In genomic region chr21:38355992-38356781, GRCh38 we compare ENCODE assay signal across 1 cellular context.
TF ChIP-seq lines count a peak whose summit lies in the region.

No MANE protein-coding gene starts in this region.

TF ChIP-seq in K562, 482 proteins besides CTCF, POLR2A, EP300 and RAD21 (continued from another document):
- TF ChIP-seq, protein P1, sequence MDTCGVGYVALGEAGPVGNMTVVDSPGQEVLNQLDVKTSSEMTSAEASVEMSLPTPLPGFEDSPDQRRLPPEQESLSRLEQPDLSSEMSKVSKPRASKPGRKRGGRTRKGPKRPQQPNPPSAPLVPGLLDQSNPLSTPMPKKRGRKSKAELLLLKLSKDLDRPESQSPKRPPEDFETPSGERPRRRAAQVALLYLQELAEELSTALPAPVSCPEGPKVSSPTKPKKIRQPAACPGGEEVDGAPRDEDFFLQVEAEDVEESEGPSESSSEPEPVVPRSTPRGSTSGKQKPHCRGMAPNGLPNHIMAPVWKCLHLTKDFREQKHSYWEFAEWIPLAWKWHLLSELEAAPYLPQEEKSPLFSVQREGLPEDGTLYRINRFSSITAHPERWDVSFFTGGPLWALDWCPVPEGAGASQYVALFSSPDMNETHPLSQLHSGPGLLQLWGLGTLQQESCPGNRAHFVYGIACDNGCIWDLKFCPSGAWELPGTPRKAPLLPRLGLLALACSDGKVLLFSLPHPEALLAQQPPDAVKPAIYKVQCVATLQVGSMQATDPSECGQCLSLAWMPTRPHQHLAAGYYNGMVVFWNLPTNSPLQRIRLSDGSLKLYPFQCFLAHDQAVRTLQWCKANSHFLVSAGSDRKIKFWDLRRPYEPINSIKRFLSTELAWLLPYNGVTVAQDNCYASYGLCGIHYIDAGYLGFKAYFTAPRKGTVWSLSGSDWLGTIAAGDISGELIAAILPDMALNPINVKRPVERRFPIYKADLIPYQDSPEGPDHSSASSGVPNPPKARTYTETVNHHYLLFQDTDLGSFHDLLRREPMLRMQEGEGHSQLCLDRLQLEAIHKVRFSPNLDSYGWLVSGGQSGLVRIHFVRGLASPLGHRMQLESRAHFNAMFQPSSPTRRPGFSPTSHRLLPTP (IDR thresholded peaks at IDR 0.05; ENCODE audit: borderline replicate concordance, extremely low read depth, insufficient read length) = no peak
- TF ChIP-seq, protein P2, sequence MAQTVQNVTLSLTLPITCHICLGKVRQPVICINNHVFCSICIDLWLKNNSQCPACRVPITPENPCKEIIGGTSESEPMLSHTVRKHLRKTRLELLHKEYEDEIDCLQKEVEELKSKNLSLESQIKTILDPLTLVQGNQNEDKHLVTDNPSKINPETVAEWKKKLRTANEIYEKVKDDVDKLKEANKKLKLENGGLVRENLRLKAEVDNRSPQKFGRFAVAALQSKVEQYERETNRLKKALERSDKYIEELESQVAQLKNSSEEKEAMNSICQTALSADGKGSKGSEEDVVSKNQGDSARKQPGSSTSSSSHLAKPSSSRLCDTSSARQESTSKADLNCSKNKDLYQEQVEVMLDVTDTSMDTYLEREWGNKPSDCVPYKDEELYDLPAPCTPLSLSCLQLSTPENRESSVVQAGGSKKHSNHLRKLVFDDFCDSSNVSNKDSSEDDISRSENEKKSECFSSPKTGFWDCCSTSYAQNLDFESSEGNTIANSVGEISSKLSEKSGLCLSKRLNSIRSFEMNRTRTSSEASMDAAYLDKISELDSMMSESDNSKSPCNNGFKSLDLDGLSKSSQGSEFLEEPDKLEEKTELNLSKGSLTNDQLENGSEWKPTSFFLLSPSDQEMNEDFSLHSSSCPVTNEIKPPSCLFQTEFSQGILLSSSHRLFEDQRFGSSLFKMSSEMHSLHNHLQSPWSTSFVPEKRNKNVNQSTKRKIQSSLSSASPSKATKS (CRISPR knock-in tag; IDR thresholded peaks at IDR 0.05) = no peak
- peak; percentile 96 for TF ChIP-seq DEAF1 (CRISPR knock-in tag; IDR thresholded peaks at IDR 0.05)
- 0 out of 2 replicates have a peak, but pooled peaks have one; percentile 19 for TF ChIP-seq CXXC5 (CRISPR knock-in tag; IDR thresholded peaks at IDR 0.05)
- peak; percentile 21 for TF ChIP-seq ZFP36 (IDR thresholded peaks at IDR 0.05; ENCODE audit: low read depth, low read length, partially characterized antibody)
- TF ChIP-seq CC2D1A (IDR thresholded peaks at IDR 0.05) = peak; percentile 64; the same call in 1 of the 2 replicates
- TF ChIP-seq STAG1 (CRISPR knock-in tag; IDR thresholded peaks at IDR 0.05; ENCODE audit: borderline replicate concordance) = peak; percentile 99
- TF ChIP-seq SMAD4 (CRISPR knock-in tag; conservative IDR thresholded peaks at IDR 0.05) = peak; percentile 65
- TF ChIP-seq RB1 (IDR thresholded peaks at IDR 0.05; ENCODE audit: low read depth) = peak; percentile 90
